ENCODE assay signal across 20 cellular contexts in genomic region chr19:40262422-40262821, GRCh38. TPM values are rescaled to one million over a fixed set of nuclear protein-coding genes. Genes with fewer than 3 reads are reported as not detected.
"Had no signal": no experiment of that assay in that cellular context is flagged by ENCODE, and none has a peak within 500 bp of the region (broad histone marks: within the 10 kb centered on the region; RNA-seq: fewer than 3 reads in every experiment).

No MANE protein-coding gene starts in this region.

- H3K27me3 ChIP-seq: neutrophil, transverse colon had no signal

- H3K27ac ChIP-seq: neutrophil, transverse colon had no signal

- H3K4me3 Mint-ChIP-seq: activated naive CD8-positive, alpha-beta T cell; brain; central memory CD8-positive, alpha-beta T cell; dendritic cell treated with granulocyte-macrophage colony-stimulating factor and Interleukin-4, amounts not matched to agents 40 ng/mL and 50 ng/mL, for 4 days; T-helper 1 cell treated with Interleukin-12 subunit alpha and Interleukin-12 subunit beta and Interleukin-4 antibody, amounts not matched to agents 30 μg/mL and 1 μg/mL, for 36 hours had no signal

- FAIRE-seq: small intestine, TTC549 had no signal

- DNase-seq: activated CD4-positive, alpha-beta T cell treated with anti-CD3 and anti-CD28 coated beads, Interleukin-2, amount 50 U/mL, for 1 hour; activated CD4-positive, CD25-positive, alpha-beta regulatory T cell; activated effector memory CD4-positive, alpha-beta T cell treated with anti-CD3 and anti-CD28 coated beads, Interleukin-2, amount 50 U/mL, for 16 hours; activated T-cell treated with anti-CD3 and anti-CD28 coated beads, Interleukin-2, amount 50 U/mL, for 1 hour; amygdala; hippocampal formation; midbrain; small intestine; transverse colon had no signal

- H3K9me3 Mint-ChIP-seq: brain; central memory CD8-positive, alpha-beta T cell; dendritic cell treated with granulocyte-macrophage colony-stimulating factor and Interleukin-4, amounts not matched to agents 40 ng/mL and 50 ng/mL, for 4 days; T-helper 1 cell treated with Interleukin-12 subunit alpha and Interleukin-12 subunit beta and Interleukin-4 antibody, amounts not matched to agents 30 μg/mL and 1 μg/mL, for 36 hours had no signal

- H3K27me3 Mint-ChIP-seq: activated naive CD8-positive, alpha-beta T cell; central memory CD8-positive, alpha-beta T cell; dendritic cell treated with granulocyte-macrophage colony-stimulating factor and Interleukin-4, amounts not matched to agents 40 ng/mL and 50 ng/mL, for 4 days had no signal

- H3K9me3 ChIP-seq: neutrophil, transverse colon had no signal

- H3K27ac Mint-ChIP-seq: dendritic cell treated with granulocyte-macrophage colony-stimulating factor and Interleukin-4, amounts not matched to agents 40 ng/mL and 50 ng/mL, for 4 days; T-helper 1 cell treated with Interleukin-12 subunit alpha and Interleukin-12 subunit beta and Interleukin-4 antibody, amounts not matched to agents 30 μg/mL and 1 μg/mL, for 36 hours had no signal

- ATAC-seq: right cardiac atrium had no signal

- H3K4me3 ChIP-seq: lung, transverse colon had no signal

RNA-seq across cellular contexts. Expression of gene CCNP, which starts 35.9 kb away (rescaled TPM):
- total RNA-seq: glomerular endothelial cell had no signal

RNA-seq across cellular contexts. Expression of gene TTC9B, which starts 44.2 kb away (rescaled TPM):
- total RNA-seq: epithelial cell of proximal tubule, glomerular endothelial cell, lung, right cardiac atrium, transverse colon had no signal
- polyA plus RNA-seq: lung had no signal
